In genomic region chr19:58355215-58355796, GRCh38 we compare ENCODE assay signal across 25 cellular contexts. TPM values are rescaled to one million over a fixed set of nuclear protein-coding genes. Genes with fewer than 3 reads are reported as not detected.
DNase-seq lines count a peak whose midpoint lies in the region; ATAC-seq and TF ChIP-seq lines count a peak whose summit lies in the region.
"Had no signal": no experiment of that assay in that cellular context is flagged by ENCODE, and none has a peak within 500 bp of the region (broad histone marks: within the 10 kb centered on the region; RNA-seq: fewer than 3 reads in every experiment).

No MANE protein-coding gene starts in this region.

- TF ChIP-seq CTCF in left ventricle myocardium inferior (IDR thresholded peaks at IDR 0.05; ENCODE audit: borderline replicate concordance) (no peak), right atrium auricular region (IDR thresholded peaks at IDR 0.05) (no peak), sigmoid colon (IDR thresholded peaks at IDR 0.05) (no peak)

- no peak for DNase-seq in left ventricle myocardium inferior
- DNase-seq in right atrium auricular region (ENCODE audit: low spot score) = no peak
- peak; percentile 14 for DNase-seq in epidermal melanocyte (ENCODE audit: insufficient read length, low spot score)
- DNase-seq in sigmoid colon = peak; percentile 6
- no peak for DNase-seq in SIG-M5 treated with dmso at 0.1 percent for 504 hours (lab: John Stamatoyannopoulos, UW; ENCODE audit: unreplicated experiment)
- no peak for DNase-seq in left colon
- DNase-seq: activated CD4-positive, alpha-beta T cell treated with anti-CD3 and anti-CD28 coated beads, Interleukin-2, amount 10 ng/mL, durations not matched to agents 24 days and 14 days; activated effector memory CD4-positive, alpha-beta T cell treated with anti-CD3 and anti-CD28 coated beads, Interleukin-2, amount 50 U/mL, for 16 hours; brain microvascular endothelial cell; colonic mucosa; DMS 273 treated with DMSO at 0.1 percent for 48 hours; effector memory CD4-positive, alpha-beta T cell; mucosa of descending colon; NCI-H1092; NCI-H1930; NCI-H526 treated with DMSO at 0.1 percent for 48 hours; psoas muscle had no signal

- ATAC-seq in left colon = no peak

- 87 to 88% methylated on average over 10 of the region's 10 CpGs for WGBS in sigmoid colon, 2 donors

- H3K27me3 ChIP-seq in left ventricle myocardium inferior (ENCODE audit: low read depth) (peaks cover 81% of the 10 kb centered on the region), right atrium auricular region (no peaks in the 10 kb centered on the region), sigmoid colon (peaks cover 29 to 71% (median 69%) of the 10 kb centered on the region in 3 donors)
- H3K27me3 ChIP-seq: brain microvascular endothelial cell, hepatocyte had no signal

- peaks cover 31% of the 10 kb centered on the region for H3K4me1 ChIP-seq in left ventricle myocardium inferior
- H3K4me1 ChIP-seq in right atrium auricular region = peaks cover 0 to 26% of the 10 kb centered on the region in 2 donors
- H3K4me1 ChIP-seq in sigmoid colon = peaks cover 0 to 24% (median 15%) of the 10 kb centered on the region in 4 donors
- H3K4me1 ChIP-seq: colonic mucosa, HAP-1, psoas muscle had no signal

- H3K27ac ChIP-seq in left ventricle myocardium inferior (replicated peaks) (no peak overlapping the region), right atrium auricular region (no peak overlapping the region), sigmoid colon (no peak overlapping the region)
- H3K27ac ChIP-seq: brain microvascular endothelial cell, C4-2B, colonic mucosa, esophagus muscularis mucosa, hepatocyte, HL-60, neutrophil, psoas muscle had no signal

- H3K4me1 Mint-ChIP-seq in IgD-negative memory B cell = peaks cover 0 to 2% (median 1%) of the 10 kb centered on the region in 3 donors

- no peak for TF ChIP-seq EP300 in sigmoid colon (IDR thresholded peaks at IDR 0.05)

- TF ChIP-seq POLR2A in sigmoid colon (IDR thresholded peaks at IDR 0.05) = no peak

- H3K9me3 Mint-ChIP-seq in IgD-negative memory B cell = no peaks in the 10 kb centered on the region
- H3K9me3 Mint-ChIP-seq: activated CD4-positive, alpha-beta T cell treated with anti-CD3 and anti-CD28 coated beads, Interleukin-2, amount 10 ng/mL, durations not matched to agents 24 days and 14 days; T-helper 1 cell treated with Interleukin-12 subunit alpha and Interleukin-12 subunit beta and Interleukin-4 antibody, amounts not matched to agents 30 μg/mL and 1 μg/mL, for 36 hours had no signal

- H3K36me3 ChIP-seq in left ventricle myocardium inferior (no peaks in the 10 kb centered on the region), right atrium auricular region (no peaks in the 10 kb centered on the region), sigmoid colon (no peaks in the 10 kb centered on the region)
- H3K36me3 ChIP-seq: colonic mucosa, HAP-1, neutrophil had no signal

- peak overlapping the region; percentile 8 to 70 (median 56) for H3K4me3 Mint-ChIP-seq in IgD-negative memory B cell

- H3K9me3 ChIP-seq in left ventricle myocardium inferior (replicated peaks) (no peaks in the 10 kb centered on the region), right atrium auricular region (no peaks in the 10 kb centered on the region), sigmoid colon (no peaks in the 10 kb centered on the region)
- H3K9me3 ChIP-seq: colonic mucosa, esophagus muscularis mucosa, HAP-1, mucosa of descending colon, neutrophil, psoas muscle had no signal

- H3K27ac Mint-ChIP-seq in IgD-negative memory B cell = peak overlapping the region in 1 of 3 donors; percentile 72
- H3K27ac Mint-ChIP-seq: activated CD4-positive, alpha-beta T cell treated with anti-CD3 and anti-CD28 coated beads, Interleukin-2, amount 10 ng/mL, durations not matched to agents 24 days and 14 days; T-helper 1 cell treated with Interleukin-12 subunit alpha and Interleukin-12 subunit beta and Interleukin-4 antibody, amounts not matched to agents 30 μg/mL and 1 μg/mL, for 36 hours had no signal

- H3K27me3 Mint-ChIP-seq in IgD-negative memory B cell = peaks cover 2% of the 10 kb centered on the region
- H3K27me3 Mint-ChIP-seq: activated CD4-positive, alpha-beta T cell treated with anti-CD3 and anti-CD28 coated beads, Interleukin-2, amount 10 ng/mL, durations not matched to agents 24 days and 14 days had no signal

- H3K36me3 Mint-ChIP-seq in IgD-negative memory B cell = no peaks in the 10 kb centered on the region

- H3K4me3 ChIP-seq in left ventricle myocardium inferior (peak overlapping the region; percentile 64), right atrium auricular region (peak overlapping the region in 1 of 2 donors; percentile 45), sigmoid colon (no peak overlapping the region)
- H3K4me3 ChIP-seq: HAP-1, hepatocyte, mucosa of descending colon had no signal

- intact Hi-C loops in left ventricle myocardium inferior (cut with micrococcal nuclease) = no loop called here
- intact Hi-C loops in sigmoid colon (cut with DNase I) = no loop called here
- intact Hi-C loops in left colon (cut with DNase I, micrococcal nuclease) = no loop called here

RNA-seq across cellular contexts. Expression of gene A1BG, which starts 2.0 kb away (rescaled TPM):
- total RNA-seq in left ventricle myocardium inferior (3.7 TPM), right atrium auricular region (10 to 100 TPM; 45.5 to 52.6 TPM), sigmoid colon (10 to 100 TPM in 2 of 4 donors, 1 to 10 TPM in 2; 1.9 to 17.4 (median 12.1) TPM), left colon (1 to 10 TPM; 2.1 to 2.5 TPM)
- polyA plus RNA-seq in IgD-negative memory B cell (70.2 TPM), sigmoid colon (10 to 100 TPM in 2 of 3 donors, 1 to 10 TPM in 1; 7.2 to 23.4 (median 16.0) TPM)

RNA-seq across cellular contexts. Expression of gene ZNF497, which starts 7.2 kb away (rescaled TPM):
- total RNA-seq in left ventricle myocardium inferior = 0.41 TPM
- under 1 TPM; 0.39 to 0.56 TPM for total RNA-seq in right atrium auricular region
- 2.1 TPM for polyA plus RNA-seq in IgD-negative memory B cell
- under 1 TPM; 0.28 to 0.54 (median 0.43) TPM for total RNA-seq in sigmoid colon
- polyA plus RNA-seq in sigmoid colon = under 1 TPM in 2 of 3 donors, not detected in 1; 0.46 to 0.79 TPM
- total RNA-seq in left colon = 1 to 10 TPM in 1 of 2 donors, under 1 TPM in 1; 0.73 to 1.6 TPM

RNA-seq across cellular contexts. Expression of gene ZNF837, which starts 25.5 kb away (rescaled TPM):
- total RNA-seq in left ventricle myocardium inferior (0.19 TPM), right atrium auricular region (1 to 10 TPM in 1 of 2 donors, under 1 TPM in 1; 0.70 to 1.3 TPM), sigmoid colon (1 to 10 TPM in 3 of 4 donors, under 1 TPM in 1; 0.66 to 2.2 (median 1.5) TPM), left colon (1 to 10 TPM; 2.4 to 2.5 TPM)
- polyA plus RNA-seq in IgD-negative memory B cell (8.0 TPM), sigmoid colon (1 to 10 TPM; 1.2 to 2.5 (median 1.8) TPM)

RNA-seq across cellular contexts. Expression of gene ZSCAN22, which starts 28.5 kb away (rescaled TPM):
- total RNA-seq in left ventricle myocardium inferior (1.8 TPM), right atrium auricular region (1 to 10 TPM; 1.6 to 2.6 TPM), sigmoid colon (1 to 10 TPM; 1.4 to 3.6 (median 2.2) TPM), left colon (1 to 10 TPM; 2.6 to 2.8 TPM)
- polyA plus RNA-seq in IgD-negative memory B cell (2.9 TPM), sigmoid colon (1 to 10 TPM in 1 of 3 donors, under 1 TPM in 2; 0.60 to 1.3 (median 0.69) TPM)

RNA-seq across cellular contexts. Expression of gene RPS5, which starts 31.8 kb away (rescaled TPM):
- 496 TPM for total RNA-seq in left ventricle myocardium inferior
- total RNA-seq in right atrium auricular region = 1,000 to 10,000 TPM in 1 of 2 donors, 100 to 1,000 TPM in 1; 593 to 1,197 TPM
- polyA plus RNA-seq in IgD-negative memory B cell = 1,545 TPM
- 1,000 to 10,000 TPM; 1,322 to 2,581 (median 2,411) TPM for total RNA-seq in sigmoid colon
- 1,000 to 10,000 TPM; 1,097 to 1,974 (median 1,406) TPM for polyA plus RNA-seq in sigmoid colon
- 100 to 1,000 TPM; 600 to 683 TPM for total RNA-seq in left colon

Comparison
In these comparisons a context has a peak if more than half of its experiments do, and no peak if none do; other contexts are left out.
1. DNase-seq: peak in epidermal melanocyte (single experiment) and sigmoid colon (single experiment); none in left ventricle myocardium inferior (single experiment), right atrium auricular region (single experiment), SIG-M5 treated with dmso at 0.1 percent for 504 hours (single experiment) and left colon (0 of 2).